21 cellular contexts compared by ENCODE assay signal in genomic region chr16:50553731-50554360, GRCh38. TPM values are rescaled to one million over a fixed set of nuclear protein-coding genes. Genes with fewer than 3 reads are reported as not detected.
DNase-seq lines count a peak whose midpoint lies in the region; ATAC-seq, FAIRE-seq and TF ChIP-seq lines count a peak whose summit lies in the region.
"Had no signal": no experiment of that assay in that cellular context is flagged by ENCODE, and none has a peak within 500 bp of the region (broad histone marks: within the 10 kb centered on the region; RNA-seq: fewer than 3 reads in every experiment).

No MANE protein-coding gene starts in this region.

- TF ChIP-seq POLR2A in esophagus squamous epithelium (IDR thresholded peaks at IDR 0.05): no peak
- TF ChIP-seq POLR2A in GM12892 (IDR thresholded peaks at IDR 0.05; ENCODE audit: low read depth, low read length): no peak

- WGBS in esophagus squamous epithelium, 2 donors: 94 to 95% methylated on average over 4 to 6 of the region's 7 CpGs

- H3K27ac Mint-ChIP-seq in activated B cell treated with CpG ODN at 0.5 μM for 24 hours: peak overlapping the region; percentile 31
- H3K27ac Mint-ChIP-seq in neural crest cell (ENCODE audit: unreplicated experiment): no peak overlapping the region
- H3K27ac Mint-ChIP-seq in stimulated activated effector memory CD8-positive, alpha-beta T cell treated with anti-CD3 and anti-CD28 coated beads, Interleukin-12 subunit alpha, Interleukin-12 subunit beta, amount 100 ng/mL, for 72 hours: peak overlapping the region; percentile 12
- H3K27ac Mint-ChIP-seq: CD14-positive monocyte, HFFc6 had no signal

- no peak overlapping the region for H3K4me3 ChIP-seq in esophagus squamous epithelium
- H3K4me3 ChIP-seq: BLaER1, GM12878 had no signal

- H3K36me3 ChIP-seq in esophagus squamous epithelium: no peaks in the 10 kb centered on the region
- H3K36me3 ChIP-seq: BLaER1 had no signal

- POLR2A ChIA-PET in activated B cell treated with CpG ODN at 0.5 μM for 24 hours (lab: Charles Lee): no interaction called here
- POLR2A ChIA-PET in GM10248 (lab: Yijun Ruan, JAX): no interaction called here

- H3K27me3 ChIP-seq in esophagus squamous epithelium: peaks cover 0 to 11% (median 0%) of the 10 kb centered on the region in 4 donors

- H3K4me1 Mint-ChIP-seq in activated B cell treated with CpG ODN at 0.5 μM for 24 hours (peaks cover 3% of the 10 kb centered on the region), neural crest cell (peaks cover 45% of the 10 kb centered on the region)
- peaks cover 10% of the 10 kb centered on the region for H3K4me1 Mint-ChIP-seq in stimulated activated effector memory CD8-positive, alpha-beta T cell treated with anti-CD3 and anti-CD28 coated beads, Interleukin-12 subunit alpha, Interleukin-12 subunit beta, amount 100 ng/mL, for 72 hours
- H3K4me1 Mint-ChIP-seq: CD14-positive monocyte had no signal

- ATAC-seq in activated B cell treated with CpG ODN at 0.5 μM for 24 hours (ENCODE audit: low read depth): no peak
- no peak for ATAC-seq in stimulated activated effector memory CD8-positive, alpha-beta T cell treated with anti-CD3 and anti-CD28 coated beads, Interleukin-12 subunit alpha, Interleukin-12 subunit beta, amount 100 ng/mL, for 72 hours
- ATAC-seq in HG02642 (IDR thresholded peaks at IDR 0.05; ENCODE audit: poor library complexity, unreplicated experiment): no peak
- ATAC-seq: GM12878, HCT116 had no signal

- peak overlapping the region in 3 of 4 donors; percentile 63 to 89 (median 64) for H3K27ac ChIP-seq in esophagus squamous epithelium
- H3K27ac ChIP-seq: BLaER1 had no signal

- H3K36me3 Mint-ChIP-seq in activated B cell treated with CpG ODN at 0.5 μM for 24 hours (ENCODE audit: low read depth): no peaks in the 10 kb centered on the region
- H3K36me3 Mint-ChIP-seq in neural crest cell (ENCODE audit: low read depth): peaks cover 36% of the 10 kb centered on the region
- H3K36me3 Mint-ChIP-seq in stimulated activated effector memory CD8-positive, alpha-beta T cell treated with anti-CD3 and anti-CD28 coated beads, Interleukin-12 subunit alpha, Interleukin-12 subunit beta, amount 100 ng/mL, for 72 hours: no peaks in the 10 kb centered on the region
- H3K36me3 Mint-ChIP-seq: CD14-positive monocyte had no signal

- no peak overlapping the region for H3K4me3 Mint-ChIP-seq in activated B cell treated with CpG ODN at 0.5 μM for 24 hours
- H3K4me3 Mint-ChIP-seq in neural crest cell: peak overlapping the region; percentile 49
- H3K4me3 Mint-ChIP-seq in stimulated activated effector memory CD8-positive, alpha-beta T cell treated with anti-CD3 and anti-CD28 coated beads, Interleukin-12 subunit alpha, Interleukin-12 subunit beta, amount 100 ng/mL, for 72 hours: no peak overlapping the region
- H3K4me3 Mint-ChIP-seq: CD14-positive monocyte; CD4-positive, alpha-beta memory T cell; HFFc6 had no signal

- FAIRE-seq in GM12892 (lab: Jason Lieb, UNC): no peak
- FAIRE-seq: GM12878 had no signal

- H3K4me1 ChIP-seq in esophagus squamous epithelium: peaks cover 5 to 37% (median 12%) of the 10 kb centered on the region in 3 donors
- H3K4me1 ChIP-seq: BLaER1 had no signal

- intact Hi-C loops in activated B cell treated with CpG ODN at 0.5 μM for 24 hours (cut with micrococcal nuclease) (no loop called here), esophagus squamous epithelium (cut with DNase I) (no loop called here)

- TF ChIP-seq CTCF in activated B cell treated with CpG ODN at 0.5 μM for 24 hours (IDR thresholded peaks at IDR 0.05): no peak
- TF ChIP-seq CTCF in esophagus squamous epithelium (IDR thresholded peaks at IDR 0.05): no peak
- TF ChIP-seq CTCF in neural crest cell (conservative IDR thresholded peaks at IDR 0.05): no peak
- no peak for TF ChIP-seq CTCF in GM10248 (IDR thresholded peaks at IDR 0.05; ENCODE audit: control extremely low read depth, extremely low read depth, low read depth, missing control alignments)

- peaks cover 4% of the 10 kb centered on the region for H3K9me3 Mint-ChIP-seq in activated B cell treated with CpG ODN at 0.5 μM for 24 hours
- peaks cover 5% of the 10 kb centered on the region for H3K9me3 Mint-ChIP-seq in neural crest cell
- no peaks in the 10 kb centered on the region for H3K9me3 Mint-ChIP-seq in stimulated activated effector memory CD8-positive, alpha-beta T cell treated with anti-CD3 and anti-CD28 coated beads, Interleukin-12 subunit alpha, Interleukin-12 subunit beta, amount 100 ng/mL, for 72 hours
- H3K9me3 Mint-ChIP-seq: HFFc6 had no signal

- H3K27me3 Mint-ChIP-seq in activated B cell treated with CpG ODN at 0.5 μM for 24 hours (peaks cover 10% of the 10 kb centered on the region), neural crest cell (ENCODE audit: low read depth) (peaks cover 8% of the 10 kb centered on the region)
- H3K27me3 Mint-ChIP-seq: CD4-positive, alpha-beta memory T cell had no signal

- no peaks in the 10 kb centered on the region for H3K9me3 ChIP-seq in esophagus squamous epithelium

- no peak for DNase-seq in activated B cell treated with CpG ODN at 0.5 μM for 24 hours
- DNase-seq in esophagus squamous epithelium (lab: John Stamatoyannopoulos, UW): no peak
- no peak for DNase-seq in neural crest cell (ENCODE audit: low read depth, low spot score)
- DNase-seq in stimulated activated effector memory CD8-positive, alpha-beta T cell treated with anti-CD3 and anti-CD28 coated beads, Interleukin-12 subunit alpha, Interleukin-12 subunit beta, amount 100 ng/mL, for 72 hours (ENCODE audit: low spot score in 2 of 2): no peak
- DNase-seq in GM12892 (ENCODE audit: insufficient read length): no peak
- DNase-seq in GM10248 (ENCODE audit: extremely low spot score): no peak
- DNase-seq in ecto neural progenitor cell (ENCODE audit: low spot score): no peak
- DNase-seq: 8988T; CD4-positive, alpha-beta memory T cell; DMS153; DMS79 treated with DMSO at 0.1 percent for 48 hours; GF-D8; GOT3; H7; HFFc6 had no signal

- CTCF ChIA-PET in activated B cell treated with CpG ODN at 0.5 μM for 24 hours (lab: Charles Lee) (no interaction called here), GM10248 (lab: Yijun Ruan, JAX) (interaction anchor here (1.0 to 2.0 kb wide), 3 partner anchors 13 to 253 kb away, joined by 3 to 4 read pairs (median 4); no protein-coding TSS in a partner anchor)

RNA-seq across cellular contexts. Expression of gene NKD1, which starts 5.7 kb away (rescaled TPM):
- total RNA-seq in activated B cell treated with CpG ODN at 0.5 μM for 24 hours (0.49 and 1.5 TPM in 2 replicates), esophagus squamous epithelium (10 to 100 TPM in 1 of 4 donors, 1 to 10 TPM in 3; 1.1 to 10.5 (median 3.1) TPM), neural crest cell (49.8 and 54.7 TPM in 2 replicates)
- polyA plus RNA-seq in GM12892 (2012; ENCODE audit: missing spikeins): 0.13 TPM
- total RNA-seq: HFFc6 had no signal
- polyA plus RNA-seq: AG04450, CD14-positive monocyte had no signal
